Comparison of ENCODE assay signal across 8 cellular contexts in the genomic region with DNA sequence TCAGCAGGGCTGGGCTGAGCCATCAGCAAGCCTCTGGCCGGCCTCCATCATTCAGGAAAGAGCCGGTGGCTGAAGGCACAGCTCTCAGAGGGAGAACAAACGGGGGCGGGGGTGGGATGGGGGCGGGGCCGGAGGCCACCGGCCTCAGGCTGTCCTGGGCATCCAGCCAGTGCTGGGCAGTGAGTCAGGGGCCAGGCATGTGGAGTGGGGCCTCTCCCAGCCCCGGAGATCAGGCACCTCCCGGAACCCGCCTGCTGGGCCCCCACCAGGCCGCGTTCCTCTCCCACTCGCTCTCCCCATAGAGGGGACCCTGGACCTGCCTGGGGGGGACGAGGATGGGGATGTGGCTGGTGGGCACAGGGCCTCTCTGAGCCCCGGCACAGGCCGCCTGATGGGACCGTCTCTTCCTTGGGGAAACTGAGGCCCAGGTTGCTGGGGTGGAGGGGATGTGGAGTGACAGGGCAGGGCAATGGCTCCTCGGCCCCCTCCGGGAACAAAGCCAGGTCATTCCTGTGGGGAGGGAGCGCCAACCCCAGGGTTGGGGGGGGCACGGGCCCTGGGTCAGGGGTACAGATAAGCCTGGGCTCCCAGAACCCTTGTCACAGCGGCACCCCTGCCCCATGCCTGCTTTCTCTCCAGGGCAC.
DNase-seq lines count a peak whose midpoint lies in the region; ATAC-seq, FAIRE-seq and TF ChIP-seq lines count a peak whose summit lies in the region.

No MANE protein-coding gene starts in this region.

- no peak for TF ChIP-seq CTCF in foreskin fibroblast (IDR thresholded peaks at IDR 0.05; ENCODE audit: low read depth, low read length)

- TF ChIP-seq POLR2A in H54 (IDR thresholded peaks at IDR 0.05; ENCODE audit: low read depth, low read length) = no peak

- peak; percentile 86 for DNase-seq in H54 (ENCODE audit: insufficient read length, low spot score)
- peak; percentile 95 for DNase-seq in T1000 (lab: John Stamatoyannopoulos, UW)
- peak; percentile 96 to 98 for DNase-seq in foreskin fibroblast
- peak in 45 of 56 donors; percentile 2 to 79 (median 28) for DNase-seq in nucleus accumbens (lab: John Stamatoyannopoulos, UW)
- no peak for DNase-seq in NCI-H1048 (lab: John Stamatoyannopoulos, UW)
- no peak for DNase-seq in GM19240 (ENCODE audit: insufficient read length, low spot score)
- DNase-seq in stimulated activated CD4-positive, alpha-beta T cell treated with anti-CD3 and anti-CD28 coated beads, Interleukin-2, amount 100 ng/mL, for 24 hours = no peak

- no peak for ATAC-seq in GM18868 (IDR thresholded peaks at IDR 0.05; ENCODE audit: unreplicated experiment)

- peak overlapping the region; percentile 3 to 10 for H3K4me3 ChIP-seq in foreskin fibroblast (ENCODE audit: low read depth in 1 of 2, low read length in 2 of 2)

- no peak for FAIRE-seq in H54 (lab: Jason Lieb, UNC)

Comparison
In these comparisons a context has a peak if more than half of its experiments do, and no peak if none do; other contexts are left out.
1. DNase-seq: peak in H54 (single experiment), T1000 (single experiment), foreskin fibroblast (2 of 2) and nucleus accumbens (45 of 56); none in NCI-H1048 (single experiment), GM19240 (single experiment) and stimulated activated CD4-positive, alpha-beta T cell treated with anti-CD3 and anti-CD28 coated beads, Interleukin-2, amount 100 ng/mL, for 24 hours (0 of 2).